1 cellular context compared by ENCODE assay signal in the genomic region with DNA sequence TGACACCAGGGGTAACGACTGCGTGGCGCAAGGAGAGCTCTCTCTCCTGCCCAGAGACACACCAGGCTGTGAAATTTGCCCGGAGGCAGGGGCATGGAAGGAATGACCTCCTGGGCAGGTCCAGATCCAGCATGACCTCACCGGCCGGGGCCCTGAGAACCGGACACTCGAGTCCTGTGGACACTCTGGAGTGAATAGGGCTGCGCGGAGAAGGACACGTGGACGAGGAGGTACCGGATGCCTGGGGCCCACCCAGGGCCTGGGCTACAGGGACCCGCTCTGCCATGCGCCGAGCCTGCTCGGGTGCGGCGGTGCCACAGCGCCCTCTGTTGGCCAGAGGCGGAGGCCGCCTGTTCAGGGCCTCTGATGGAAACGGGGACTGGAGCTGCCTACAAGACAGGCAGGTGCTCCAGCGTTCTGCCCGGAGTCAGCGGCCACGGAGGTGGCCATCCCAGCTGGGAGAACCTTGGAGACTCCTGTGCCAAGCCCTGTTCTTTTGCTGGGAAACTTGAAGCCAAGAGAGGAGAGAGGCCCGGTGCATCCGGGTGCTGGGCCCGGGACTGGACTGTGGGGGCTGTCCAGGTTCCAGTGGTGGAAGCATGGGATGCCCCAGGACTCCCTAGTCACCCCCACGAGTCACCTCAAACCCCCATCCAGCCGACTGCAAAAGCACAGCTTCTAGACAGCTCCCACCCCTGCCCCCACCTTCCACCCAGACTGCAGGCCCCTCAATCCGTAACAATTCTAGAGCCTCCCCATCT.
TF ChIP-seq lines count a peak whose summit lies in the region.

No MANE protein-coding gene starts in this region.

TF ChIP-seq in K562, 482 proteins besides CTCF, POLR2A, EP300 and RAD21 (continued from another document):
- TF ChIP-seq, protein P1, sequence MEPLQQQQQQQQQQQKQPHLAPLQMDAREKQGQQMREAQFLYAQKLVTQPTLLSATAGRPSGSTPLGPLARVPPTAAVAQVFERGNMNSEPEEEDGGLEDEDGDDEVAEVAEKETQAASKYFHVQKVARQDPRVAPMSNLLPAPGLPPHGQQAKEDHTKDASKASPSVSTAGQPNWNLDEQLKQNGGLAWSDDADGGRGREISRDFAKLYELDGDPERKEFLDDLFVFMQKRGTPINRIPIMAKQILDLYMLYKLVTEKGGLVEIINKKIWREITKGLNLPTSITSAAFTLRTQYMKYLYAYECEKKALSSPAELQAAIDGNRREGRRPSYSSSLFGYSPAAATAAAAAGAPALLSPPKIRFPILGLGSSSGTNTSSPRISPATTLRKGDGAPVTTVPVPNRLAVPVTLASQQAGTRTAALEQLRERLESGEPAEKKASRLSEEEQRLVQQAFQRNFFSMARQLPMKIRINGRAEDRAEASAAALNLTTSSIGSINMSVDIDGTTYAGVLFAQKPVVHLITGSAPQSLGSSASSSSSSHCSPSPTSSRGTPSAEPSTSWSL (CRISPR knock-in tag; IDR thresholded peaks at IDR 0.05; ENCODE audit: borderline replicate concordance): no peak
- TF ChIP-seq SMAD3 (CRISPR knock-in tag; conservative IDR thresholded peaks at IDR 0.05): no peak
- no peak for TF ChIP-seq TAF7 (tag; IDR thresholded peaks at IDR 0.05)
- TF ChIP-seq U2AF1 (optimal IDR thresholded peaks at IDR 0.05; ENCODE audit: low read depth, low read length): no peak
- TF ChIP-seq ERF (CRISPR knock-in tag; IDR thresholded peaks at IDR 0.05): no peak
- no peak for TF ChIP-seq SNIP1 (IDR thresholded peaks at IDR 0.05; ENCODE audit: low read depth)
- no peak for TF ChIP-seq ZNF282 (CRISPR knock-in tag; IDR thresholded peaks at IDR 0.05)
- TF ChIP-seq MCM7 (IDR thresholded peaks at IDR 0.05): no peak
- peak; percentile 75 to 82 for TF ChIP-seq NRF1 (conservative IDR thresholded peaks at IDR 0.05 in 1 of 2, IDR thresholded peaks at IDR 0.05 in 1 of 2)
- TF ChIP-seq, protein P2, sequence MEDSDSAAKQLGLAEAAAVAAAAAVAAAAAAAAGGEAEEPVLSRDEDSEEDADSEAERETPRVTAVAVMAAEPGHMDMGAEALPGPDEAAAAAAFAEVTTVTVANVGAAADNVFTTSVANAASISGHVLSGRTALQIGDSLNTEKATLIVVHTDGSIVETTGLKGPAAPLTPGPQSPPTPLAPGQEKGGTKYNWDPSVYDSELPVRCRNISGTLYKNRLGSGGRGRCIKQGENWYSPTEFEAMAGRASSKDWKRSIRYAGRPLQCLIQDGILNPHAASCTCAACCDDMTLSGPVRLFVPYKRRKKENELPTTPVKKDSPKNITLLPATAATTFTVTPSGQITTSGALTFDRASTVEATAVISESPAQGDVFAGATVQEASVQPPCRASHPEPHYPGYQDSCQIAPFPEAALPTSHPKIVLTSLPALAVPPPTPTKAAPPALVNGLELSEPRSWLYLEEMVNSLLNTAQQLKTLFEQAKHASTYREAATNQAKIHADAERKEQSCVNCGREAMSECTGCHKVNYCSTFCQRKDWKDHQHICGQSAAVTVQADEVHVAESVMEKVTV (CRISPR knock-in tag; IDR thresholded peaks at IDR 0.05): peak; percentile 43
- 0 out of 2 replicates have a peak, but pooled peaks have one; percentile 48 for TF ChIP-seq GATAD2A (IDR thresholded peaks at IDR 0.05)
- TF ChIP-seq, protein P3, sequence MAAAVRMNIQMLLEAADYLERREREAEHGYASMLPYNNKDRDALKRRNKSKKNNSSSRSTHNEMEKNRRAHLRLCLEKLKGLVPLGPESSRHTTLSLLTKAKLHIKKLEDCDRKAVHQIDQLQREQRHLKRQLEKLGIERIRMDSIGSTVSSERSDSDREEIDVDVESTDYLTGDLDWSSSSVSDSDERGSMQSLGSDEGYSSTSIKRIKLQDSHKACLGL (CRISPR knock-in tag; IDR thresholded peaks at IDR 0.05; ENCODE audit: borderline replicate concordance, poor library complexity, severe bottlenecking): no peak
- TF ChIP-seq CBX2 (IDR thresholded peaks at IDR 0.05; ENCODE audit: insufficient read depth, low read length, poor library complexity, severe bottlenecking): no peak
- TF ChIP-seq ZNF146 (CRISPR knock-in tag; IDR thresholded peaks at IDR 0.05; ENCODE audit: unreplicated experiment): no peak
- TF ChIP-seq RFX1 (IDR thresholded peaks at IDR 0.05): no peak
- TF ChIP-seq, protein P4, sequence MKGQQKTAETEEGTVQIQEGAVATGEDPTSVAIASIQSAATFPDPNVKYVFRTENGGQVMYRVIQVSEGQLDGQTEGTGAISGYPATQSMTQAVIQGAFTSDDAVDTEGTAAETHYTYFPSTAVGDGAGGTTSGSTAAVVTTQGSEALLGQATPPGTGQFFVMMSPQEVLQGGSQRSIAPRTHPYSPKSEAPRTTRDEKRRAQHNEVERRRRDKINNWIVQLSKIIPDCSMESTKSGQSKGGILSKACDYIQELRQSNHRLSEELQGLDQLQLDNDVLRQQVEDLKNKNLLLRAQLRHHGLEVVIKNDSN (CRISPR knock-in tag; IDR thresholded peaks at IDR 0.05): no peak
- TF ChIP-seq, protein P5, sequence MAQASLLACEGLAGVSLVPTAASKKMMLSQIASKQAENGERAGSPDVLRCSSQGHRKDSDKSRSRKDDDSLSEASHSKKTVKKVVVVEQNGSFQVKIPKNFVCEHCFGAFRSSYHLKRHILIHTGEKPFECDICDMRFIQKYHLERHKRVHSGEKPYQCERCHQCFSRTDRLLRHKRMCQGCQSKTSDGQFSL (CRISPR knock-in tag; IDR thresholded peaks at IDR 0.05): peak; percentile 55; the same call in 1 of the 2 replicates
- TF ChIP-seq, protein P5 (tag; IDR thresholded peaks at IDR 0.05): no peak
- peak; percentile 31 for TF ChIP-seq L3MBTL2 (IDR thresholded peaks at IDR 0.05)
- no peak for TF ChIP-seq ZBTB17 (CRISPR knock-in tag; IDR thresholded peaks at IDR 0.05)
